Comparison of ENCODE assay signal across 20 cellular contexts in genomic region chr12:124829708-124830304, GRCh38. TPM values are rescaled to one million over a fixed set of nuclear protein-coding genes. Genes with fewer than 3 reads are reported as not detected.
A peak's percentile ranks its signal among the peaks of the same experiment; 100 is the strongest.
DNase-seq lines count a peak whose midpoint lies in the region; ATAC-seq and TF ChIP-seq lines count a peak whose summit lies in the region.
"Had no signal": no experiment of that assay in that cellular context is flagged by ENCODE, and none has a peak within 500 bp of the region (broad histone marks: within the 10 kb centered on the region; RNA-seq: fewer than 3 reads in every experiment).

No MANE protein-coding gene starts in this region.

- H3K4me1 Mint-ChIP-seq in HFFc6 (ENCODE audit: low read depth): peaks cover 63% of the 10 kb centered on the region

- H3K4me3 Mint-ChIP-seq in HFFc6: no peak overlapping the region
- H3K4me3 Mint-ChIP-seq: H9, naive B cell had no signal

- H3K36me3 Mint-ChIP-seq in HFFc6 (ENCODE audit: low read depth): peaks cover 16% of the 10 kb centered on the region
- H3K36me3 Mint-ChIP-seq: naive B cell had no signal

- no peaks in the 10 kb centered on the region for H3K27me3 ChIP-seq in left lung
- H3K27me3 ChIP-seq: BE2C, gastrocnemius medialis, testis had no signal

- H3K4me3 ChIP-seq in left lung: no peak overlapping the region
- H3K4me3 ChIP-seq: gastrocnemius medialis, lung, testis had no signal

- no peaks in the 10 kb centered on the region for H3K9me3 ChIP-seq in left lung
- H3K9me3 ChIP-seq: BE2C, gastrocnemius medialis, testis had no signal

- H3K27me3 Mint-ChIP-seq in HFFc6 (ENCODE audit: insufficient read depth): peaks cover 8% of the 10 kb centered on the region
- H3K27me3 Mint-ChIP-seq: naive B cell had no signal

- TF ChIP-seq CTCF in HFFc6 (IDR thresholded peaks at IDR 0.05) (peak; percentile 51; the same call in 1 of the 2 replicates), left lung (IDR thresholded peaks at IDR 0.05) (no peak)

- DNase-seq in HFFc6 (no peak), SK-MEL-5 (ENCODE audit: low read depth, low spot score) (peak; percentile 29), kidney tubule cell (ENCODE audit: low spot score) (peak; percentile 40), NCI-H446 treated with DMSO at 0.1 percent for 48 hours (lab: John Stamatoyannopoulos, UW) (no peak), left lung (no peak), NCI-H1105 treated with DMSO at 0.1 percent for 48 hours (lab: John Stamatoyannopoulos, UW) (no peak)
- DNase-seq: activated CD4-positive, alpha-beta T cell treated with anti-CD3 and anti-CD28 coated beads for 4 hours; activated CD8-positive, alpha-beta memory T cell treated with anti-CD3 and anti-CD28 coated beads, Interleukin-2, amount 50 U/mL, for 48 hours; activated gamma-delta T cell treated with Interleukin-2 at 50 U/mL for 16 hours; BE2C; gastrocnemius medialis; H9; MM.1S; naive B cell; NCI-H187 treated with DMSO at 0.1 percent for 48 hours; NCI-H510A; testis had no signal

- H3K27ac Mint-ChIP-seq in HFFc6: peak overlapping the region; percentile 99
- H3K27ac Mint-ChIP-seq: progenitor cell of endocrine pancreas had no signal

- H3K27ac ChIP-seq in temporal lobe (ENCODE audit: low read depth, low read length) (peak overlapping the region; percentile 54), left lung (no peak overlapping the region)
- H3K27ac ChIP-seq: testis had no signal

- intact Hi-C loops in left lung (cut with DNase I): no loop called here

- in situ Hi-C loops in SK-MEL-5 (cut with HindIII; ENCODE audit: low pct_unique_long_range_greater_than_20kb, low sequenced_read_pairs): no loop called here

- no peaks in the 10 kb centered on the region for H3K4me1 ChIP-seq in left lung
- H3K4me1 ChIP-seq: BE2C had no signal

- no peak for ATAC-seq in left lung

- no peaks in the 10 kb centered on the region for H3K36me3 ChIP-seq in left lung
- H3K36me3 ChIP-seq: gastrocnemius medialis had no signal

- H3K9me3 Mint-ChIP-seq in HFFc6: peaks cover 11% of the 10 kb centered on the region

RNA-seq across cellular contexts. Expression of gene SCARB1, which starts 33.9 kb away (rescaled TPM):
- 10 to 100 TPM; 34.8 to 46.3 (median 36.8) TPM for total RNA-seq in HFFc6 (2021; fragmentation: NEBNext Ultra II Directional; extraction: Animal tissue kit (Norgen Biotek cat#: 25700))
- 184 and 193 TPM in 2 replicates for total RNA-seq in SK-MEL-5 (2014; rRNA removed; shearing (Covaris generic))
- 980 and 1,065 TPM in 2 replicates for polyA plus RNA-seq in SK-MEL-5 (2015; cell fraction: cytosol; rRNA removed)
- polyA plus RNA-seq in SK-MEL-5 (2015; cell fraction: nucleus; rRNA removed): 308 and 404 TPM in 2 replicates
- total RNA-seq in temporal lobe (12.5 TPM), left lung (10 to 100 TPM; 23.5 to 36.5 TPM)

Comparison
In these comparisons a context has a peak if more than half of its experiments do, and no peak if none do; other contexts are left out.
1. DNase-seq: peak in SK-MEL-5 (single experiment) and kidney tubule cell (single experiment); none in HFFc6 (single experiment), NCI-H446 treated with DMSO at 0.1 percent for 48 hours (single experiment), left lung (0 of 2) and NCI-H1105 treated with DMSO at 0.1 percent for 48 hours (single experiment).